Comparison of ENCODE assay signal across 1 cellular context in genomic region chr22:43993072-43993760, GRCh38.
TF ChIP-seq lines count a peak whose summit lies in the region.

No MANE protein-coding gene starts in this region.

TF ChIP-seq in K562, 482 proteins besides CTCF, POLR2A, EP300 and RAD21 (continued from another document):
- TF ChIP-seq HSF4 (CRISPR knock-in tag; IDR thresholded peaks at IDR 0.05; ENCODE audit: borderline replicate concordance) = no peak
- no peak for TF ChIP-seq SIRT6 (IDR thresholded peaks at IDR 0.05; ENCODE audit: low read depth, low read length)
- peak in 1 of 3 experiments; percentile 55 for TF ChIP-seq YY1 (IDR thresholded peaks at IDR 0.05; ENCODE audit: borderline replicate concordance in 1 of 3, control insufficient read depth in 1 of 3, extremely low read depth in 1 of 3, insufficient read depth in 3 of 3, insufficient read length in 1 of 3, insufficient replicate concordance in 2 of 3, low read depth in 1 of 3, low read length in 2 of 3)
- no peak for TF ChIP-seq CHCHD3 (CRISPR knock-in tag; IDR thresholded peaks at IDR 0.05)
- no peak for TF ChIP-seq SMARCA4 (IDR thresholded peaks at IDR 0.05)
- TF ChIP-seq MAX (CRISPR knock-in tag; IDR thresholded peaks at IDR 0.05) = no peak
- TF ChIP-seq POLR2AphosphoS5 (IDR thresholded peaks at IDR 0.05; ENCODE audit: control insufficient read depth, insufficient read depth, low read depth, low read length) = no peak
- TF ChIP-seq ZNF75A (CRISPR knock-in tag; IDR thresholded peaks at IDR 0.05) = no peak
- TF ChIP-seq RUNX1 (IDR thresholded peaks at IDR 0.05; ENCODE audit: low read depth) = no peak
- no peak for TF ChIP-seq THAP12 (CRISPR knock-in tag; IDR thresholded peaks at IDR 0.05)
- TF ChIP-seq TFAM (CRISPR knock-in tag; conservative IDR thresholded peaks at IDR 0.05) = no peak
- 0 out of 2 replicates have a peak, but pooled peaks have one; percentile 19 for TF ChIP-seq DEAF1 (CRISPR knock-in tag; IDR thresholded peaks at IDR 0.05)
- no peak for TF ChIP-seq HINFP (tag; conservative IDR thresholded peaks at IDR 0.05; ENCODE audit: low read depth)
- TF ChIP-seq ETS2 (tag; IDR thresholded peaks at IDR 0.05; ENCODE audit: borderline replicate concordance, poor library complexity, severe bottlenecking) = no peak
- TF ChIP-seq PREB (CRISPR knock-in tag; IDR thresholded peaks at IDR 0.05) = no peak
- no peak for TF ChIP-seq YBX1 (IDR thresholded peaks at IDR 0.05)
- TF ChIP-seq NRF1 (conservative IDR thresholded peaks at IDR 0.05 in 1 of 2, IDR thresholded peaks at IDR 0.05 in 1 of 2) = no peak
- no peak for TF ChIP-seq MBD2 (IDR thresholded peaks at IDR 0.05; ENCODE audit: borderline replicate concordance, low read depth)
- TF ChIP-seq CBX5 (IDR thresholded peaks at IDR 0.05; ENCODE audit: borderline replicate concordance, low read depth) = no peak
- TF ChIP-seq ZBTB17 (CRISPR knock-in tag; IDR thresholded peaks at IDR 0.05) = no peak
- no peak for TF ChIP-seq HNRNPUL1 (IDR thresholded peaks at IDR 0.05; ENCODE audit: low read length)
- no peak for TF ChIP-seq GATAD2B (IDR thresholded peaks at IDR 0.05; ENCODE audit: borderline replicate concordance)
- peak; percentile 73; the same call in 1 of the 2 replicates for TF ChIP-seq STAG1 (CRISPR knock-in tag; IDR thresholded peaks at IDR 0.05; ENCODE audit: borderline replicate concordance)
- no peak for TF ChIP-seq SRSF3 (IDR thresholded peaks at IDR 0.05; ENCODE audit: insufficient read depth, low read length)
- 0 out of 2 replicates have a peak, but pooled peaks have one; percentile 15 for TF ChIP-seq SPI1 (IDR thresholded peaks at IDR 0.05; ENCODE audit: borderline replicate concordance, low read depth, low read length)
- no peak for TF ChIP-seq ZNF277 (CRISPR knock-in tag; IDR thresholded peaks at IDR 0.05; ENCODE audit: borderline replicate concordance)
- no peak for TF ChIP-seq MYBL2 (IDR thresholded peaks at IDR 0.05; ENCODE audit: low read depth)
- no peak for TF ChIP-seq MYBL2 (CRISPR knock-in tag; IDR thresholded peaks at IDR 0.05; ENCODE audit: borderline replicate concordance)
- peak; percentile 74 for TF ChIP-seq SMC3 (conservative IDR thresholded peaks at IDR 0.05; ENCODE audit: insufficient read depth, low read depth, low read length)
- TF ChIP-seq RFX5 (IDR thresholded peaks at IDR 0.05; ENCODE audit: low read depth, low read length) = no peak
- TF ChIP-seq TAL1 (IDR thresholded peaks at IDR 0.05) = no peak
- no peak for TF ChIP-seq NR1H2 (CRISPR knock-in tag; IDR thresholded peaks at IDR 0.05)
- TF ChIP-seq CGGBP1 (CRISPR knock-in tag; IDR thresholded peaks at IDR 0.05) = no peak
- no peak for TF ChIP-seq ZBTB40 (IDR thresholded peaks at IDR 0.05)
- no peak for TF ChIP-seq ZBTB40 (CRISPR knock-in tag; IDR thresholded peaks at IDR 0.05)
- no peak for TF ChIP-seq ADNP (tag; IDR thresholded peaks at IDR 0.05)
- TF ChIP-seq SAFB2 (IDR thresholded peaks at IDR 0.05; ENCODE audit: borderline replicate concordance, low read depth, low read length, severe bottlenecking) = no peak
- no peak for TF ChIP-seq PHTF2 (CRISPR knock-in tag; IDR thresholded peaks at IDR 0.05)
